3 cellular contexts compared by ENCODE assay signal in genomic region chr1:192130865-192131264, GRCh38. TPM values are rescaled to one million over a fixed set of nuclear protein-coding genes. Genes with fewer than 3 reads are reported as not detected.
"Had no signal": no experiment of that assay in that cellular context is flagged by ENCODE, and none has a peak within 500 bp of the region (broad histone marks: within the 10 kb centered on the region; RNA-seq: fewer than 3 reads in every experiment).

No MANE protein-coding gene starts in this region.

RNA-seq across cellular contexts. Expression of gene RGS18, which starts 27.4 kb away (rescaled TPM):
- total RNA-seq: activated B cell treated with CpG ODN at 0.5 μM for 24 hours; activated CD4-positive, alpha-beta T cell treated with anti-CD3 and anti-CD28 coated beads for 36 hours; WTC11 had no signal
